In genomic region chr3:160398820-160399346, GRCh38 we compare ENCODE assay signal across 8 cellular contexts.
DNase-seq lines count a peak whose midpoint lies in the region; ATAC-seq lines count a peak whose summit lies in the region.

Gene IFT80 (minus strand): TSS chr3:160399225. CDS start chr3:160384600, 14,625 bp downstream.

- peak within 1 kb of the TSS; percentile 91 for H3K27ac ChIP-seq in cingulate gyrus (ENCODE audit: low read depth, low read length)

- ATAC-seq in HG03457 (IDR thresholded peaks at IDR 0.05; ENCODE audit: unreplicated experiment) = peak; percentile 91

- peak; percentile 96 for DNase-seq in AG20443 (ENCODE audit: low spot score)
- peak; percentile 51 for DNase-seq in GM19240 (ENCODE audit: insufficient read length, low spot score)
- peak; percentile 83 for DNase-seq in NCI-H524 treated with DMSO at 0.1 percent for 48 hours (lab: John Stamatoyannopoulos, UW)
- DNase-seq in activated CD4-positive, alpha-beta T cell treated with anti-CD3 and anti-CD28 coated beads for 4 hours = peak; percentile 95 to 96
- peak; percentile 97 for DNase-seq in kidney glomerular epithelial cell (lab: John Stamatoyannopoulos, UW)
- DNase-seq in stimulated activated CD4-positive, alpha-beta T cell treated with anti-CD3 and anti-CD28 coated beads, Interleukin-1b, Interleukin-23, amount 100 ng/mL, for 1 hour (ENCODE audit: low read depth in 2 of 2) = peak; percentile 87 to 91

Comparison
In these comparisons a context has a peak if more than half of its experiments do, and no peak if none do; other contexts are left out.
1. Peak in every context shown above with its lines: DNase-seq, ATAC-seq and H3K27ac ChIP-seq.